ENCODE assay signal across 18 cellular contexts in genomic region chr10:69364232-69364631, GRCh38. TPM values are rescaled to one million over a fixed set of nuclear protein-coding genes. Genes with fewer than 3 reads are reported as not detected.
DNase-seq lines count a peak whose midpoint lies in the region; ATAC-seq, FAIRE-seq and TF ChIP-seq lines count a peak whose summit lies in the region.
"Had no signal": no experiment of that assay in that cellular context is flagged by ENCODE, and none has a peak within 500 bp of the region (broad histone marks: within the 10 kb centered on the region; RNA-seq: fewer than 3 reads in every experiment).

No MANE protein-coding gene starts in this region.

- intact Hi-C loops in pancreas (cut with DNase I), result no loop called here

- H3K4me3 ChIP-seq in GM23338, result no peak overlapping the region
- H3K4me3 ChIP-seq in pancreas, result no peak overlapping the region
- H3K4me3 ChIP-seq: body of pancreas, dorsolateral prefrontal cortex, GM12878 had no signal

- H3K27ac Mint-ChIP-seq in activated T-cell treated with anti-CD3 and anti-CD28 coated beads, Interleukin-2, amount 50 U/mL, for 24 hours, result peak overlapping the region; percentile 9
- H3K27ac Mint-ChIP-seq in GM23338 (peak overlapping the region; percentile 52), brain (peak overlapping the region; percentile 12 to 96 (median 87)), osteocyte (ENCODE audit: unreplicated experiment) (peak overlapping the region; percentile 4)

- TF ChIP-seq CTCF in GM23338 (conservative IDR thresholded peaks at IDR 0.05; ENCODE audit: low read depth in 2 of 2) (peak; percentile 22 to 36; a peak in 2 of 4 replicates), brain (conservative IDR thresholded peaks at IDR 0.05) (no peak), osteocyte (IDR thresholded peaks at IDR 0.05) (no peak), pancreas (IDR thresholded peaks at IDR 0.05) (no peak)

- DNase-seq in activated T-cell treated with anti-CD3 and anti-CD28 coated beads, Interleukin-2, amount 50 U/mL, for 24 hours, result no peak
- DNase-seq in activated T-cell treated with anti-CD3 and anti-CD28 coated beads, Interleukin-2, amount 50 U/mL, for 4 hours, result no peak
- DNase-seq in GM23338 (ENCODE audit: low spot score) (no peak), osteocyte (ENCODE audit: extremely low spot score, unreplicated experiment) (no peak), pancreas (no peak), NCI-H2227 treated with DMSO at 0.1 percent for 48 hours (lab: John Stamatoyannopoulos, UW) (no peak)
- DNase-seq: activated effector memory CD4-positive, alpha-beta T cell treated with Interleukin-2 at 50 U/mL for 16 hours; body of pancreas; COR-L47; dorsolateral prefrontal cortex; islet precursor cell; NCI-H446; right cardiac atrium had no signal

- H3K9me2 ChIP-seq in GM23338 (ENCODE audit: insufficient read depth), result no peaks in the 10 kb centered on the region

- no peaks in the 10 kb centered on the region for H3K9me3 ChIP-seq in pancreas
- H3K9me3 ChIP-seq: body of pancreas had no signal

- peaks cover 35% of the 10 kb centered on the region for H3K4me1 Mint-ChIP-seq in activated T-cell treated with anti-CD3 and anti-CD28 coated beads, Interleukin-2, amount 50 U/mL, for 24 hours (ENCODE audit: low read depth)
- peaks cover 43% of the 10 kb centered on the region for H3K4me1 Mint-ChIP-seq in activated T-cell treated with anti-CD3 and anti-CD28 coated beads, Interleukin-2, amount 50 U/mL, for 4 hours (ENCODE audit: low read depth)
- peaks cover 28% of the 10 kb centered on the region for H3K4me1 Mint-ChIP-seq in GM23338
- H3K4me1 Mint-ChIP-seq in brain, result peaks cover 50% of the 10 kb centered on the region
- peaks cover 42% of the 10 kb centered on the region for H3K4me1 Mint-ChIP-seq in osteocyte (ENCODE audit: unreplicated experiment)

- no peaks in the 10 kb centered on the region for H3K9me3 Mint-ChIP-seq in activated T-cell treated with anti-CD3 and anti-CD28 coated beads, Interleukin-2, amount 50 U/mL, for 24 hours
- no peaks in the 10 kb centered on the region for H3K9me3 Mint-ChIP-seq in activated T-cell treated with anti-CD3 and anti-CD28 coated beads, Interleukin-2, amount 50 U/mL, for 4 hours
- H3K9me3 Mint-ChIP-seq in GM23338, result no peaks in the 10 kb centered on the region
- no peaks in the 10 kb centered on the region for H3K9me3 Mint-ChIP-seq in brain
- no peaks in the 10 kb centered on the region for H3K9me3 Mint-ChIP-seq in osteocyte (ENCODE audit: unreplicated experiment)

- H3K27me3 ChIP-seq in GM23338 (ENCODE audit: insufficient read depth) (no peaks in the 10 kb centered on the region), pancreas (no peaks in the 10 kb centered on the region)
- H3K27me3 ChIP-seq: body of pancreas, dorsolateral prefrontal cortex had no signal

- H2AFZ ChIP-seq in GM23338, result no peak overlapping the region

- H4K20me1 ChIP-seq in GM23338 (replicated peaks; ENCODE audit: insufficient read depth), result peaks cover 15% of the 10 kb centered on the region

- H3K36me3 ChIP-seq in GM23338 (ENCODE audit: insufficient read depth), result peaks cover 15% of the 10 kb centered on the region
- H3K36me3 ChIP-seq in pancreas, result no peaks in the 10 kb centered on the region

- peaks cover 64% of the 10 kb centered on the region for H3K79me2 ChIP-seq in GM23338 (replicated peaks; ENCODE audit: insufficient read depth)

- no peak overlapping the region for H3K4me2 ChIP-seq in GM23338

- no peak for FAIRE-seq in pancreas (lab: Jason Lieb, UNC)
- FAIRE-seq: G401.6, GM12878 had no signal

- H3K27me3 Mint-ChIP-seq in activated T-cell treated with anti-CD3 and anti-CD28 coated beads, Interleukin-2, amount 50 U/mL, for 24 hours, result no peaks in the 10 kb centered on the region
- H3K27me3 Mint-ChIP-seq in activated T-cell treated with anti-CD3 and anti-CD28 coated beads, Interleukin-2, amount 50 U/mL, for 4 hours (ENCODE audit: low read depth), result no peaks in the 10 kb centered on the region
- H3K27me3 Mint-ChIP-seq in GM23338 (ENCODE audit: insufficient read depth, low read depth, poor library complexity) (peaks cover 5% of the 10 kb centered on the region), brain (no peaks in the 10 kb centered on the region), osteocyte (ENCODE audit: unreplicated experiment) (no peaks in the 10 kb centered on the region)

- peaks cover 7% of the 10 kb centered on the region; the same call in 1 of the 2 replicates for H3F3A ChIP-seq in GM23338 (replicated peaks; ENCODE audit: low read depth)

- WGBS in pancreas, 2 donors, result 94 to 96% methylated on average over 6 of the region's 6 CpGs

- H3K27ac ChIP-seq in GM23338 (ENCODE audit: low read depth) (no peak overlapping the region), pancreas (no peak overlapping the region)
- H3K27ac ChIP-seq: body of pancreas had no signal

- peaks cover 11% of the 10 kb centered on the region for H3K4me1 ChIP-seq in GM23338 (ENCODE audit: insufficient read depth)
- peaks cover 14 to 22% (median 21%) of the 10 kb centered on the region in 3 donors for H3K4me1 ChIP-seq in pancreas

- peaks cover 97% of the 10 kb centered on the region for H3K36me3 Mint-ChIP-seq in activated T-cell treated with anti-CD3 and anti-CD28 coated beads, Interleukin-2, amount 50 U/mL, for 24 hours (ENCODE audit: low read depth)
- peaks cover 39% of the 10 kb centered on the region for H3K36me3 Mint-ChIP-seq in activated T-cell treated with anti-CD3 and anti-CD28 coated beads, Interleukin-2, amount 50 U/mL, for 4 hours (ENCODE audit: insufficient read depth)
- peaks cover 54% of the 10 kb centered on the region for H3K36me3 Mint-ChIP-seq in GM23338 (ENCODE audit: low read depth)
- H3K36me3 Mint-ChIP-seq in brain, result peaks cover 63% of the 10 kb centered on the region
- peaks cover 11% of the 10 kb centered on the region for H3K36me3 Mint-ChIP-seq in osteocyte (ENCODE audit: unreplicated experiment)

- no peak for ATAC-seq in activated T-cell treated with anti-CD3 and anti-CD28 coated beads, Interleukin-2, amount 50 U/mL, for 4 hours
- ATAC-seq in GM23338 (no peak), pancreas (no peak), HG02763 (IDR thresholded peaks at IDR 0.05; ENCODE audit: unreplicated experiment) (no peak)
- ATAC-seq: body of pancreas, GM12878, right cardiac atrium had no signal

- H3K4me3 Mint-ChIP-seq in activated T-cell treated with anti-CD3 and anti-CD28 coated beads, Interleukin-2, amount 50 U/mL, for 24 hours, result no peak overlapping the region
- no peak overlapping the region for H3K4me3 Mint-ChIP-seq in activated T-cell treated with anti-CD3 and anti-CD28 coated beads, Interleukin-2, amount 50 U/mL, for 4 hours
- H3K4me3 Mint-ChIP-seq in GM23338 (no peak overlapping the region), brain (no peak overlapping the region), osteocyte (ENCODE audit: unreplicated experiment) (no peak overlapping the region)

TF ChIP-seq in GM23338, 12 proteins besides CTCF, POLR2A, EP300 and RAD21 (continues in another document):
- TF ChIP-seq EZH2 (IDR thresholded peaks at IDR 0.05; ENCODE audit: low read depth, unreplicated experiment), result no peak
- TF ChIP-seq CREB1 (CRISPR knock-in tag; IDR thresholded peaks at IDR 0.05; ENCODE audit: low read depth), result no peak
- TF ChIP-seq ZNF114 (CRISPR knock-in tag; IDR thresholded peaks at IDR 0.05), result no peak
- TF ChIP-seq EZH2phosphoT487 (IDR thresholded peaks at IDR 0.05; ENCODE audit: unreplicated experiment), result no peak
- TF ChIP-seq REST (IDR thresholded peaks at IDR 0.05; ENCODE audit: unreplicated experiment), result no peak

RNA-seq across cellular contexts. Expression of gene TACR2, which starts 52.5 kb away (rescaled TPM):
- under 1 TPM in 1 of 3 donors, not detected in 2; 0.11 TPM for total RNA-seq in activated T-cell treated with anti-CD3 and anti-CD28 coated beads, Interleukin-2, amount 50 U/mL, for 4 hours
- 0.54 TPM in 1 of 2 replicates, not detected in the other for total RNA-seq in GM23338 (2014; rRNA removed; shearing (Covaris generic))
- polyA plus RNA-seq in GM23338 (2016; fragmentation: Nextera tagmentation; extraction: Ambion mirVana) (not detected in 2 replicates), brain (ENCODE audit: insufficient read depth, low read depth, low replicate concordance) (1.0 TPM), pancreas (under 1 TPM; 0.14 to 0.15 TPM)
- total RNA-seq in osteocyte (not detected in 2 replicates), pancreas (under 1 TPM in 4 of 6 donors, not detected in 2; 0.12 to 0.28 (median 0.18) TPM)
- total RNA-seq: GM12878, H4 had no signal

Comparison
In these comparisons a context has a peak if more than half of its experiments do, and no peak if none do; other contexts are left out.
1. H3K27ac Mint-ChIP-seq: peak in every context shown above with its lines; median percentile 87 in brain; 52 in GM23338; 9 in activated T-cell treated with anti-CD3 and anti-CD28 coated beads, Interleukin-2, amount 50 U/mL, for 24 hours; 4 in osteocyte.
2. CTCF ChIP-seq: peak in GM23338 (2 of 2); none in brain (0 of 2), osteocyte (single experiment) and pancreas (0 of 4).